ENCODE assay signal across 1 cellular context in genomic region chr18:63339920-63340484, GRCh38.
TF ChIP-seq lines count a peak whose summit lies in the region.

No MANE protein-coding gene starts in this region.

TF ChIP-seq in SK-N-SH treated with all-trans-retinoic acid at 6 μM for 48 hours, 23 proteins besides CTCF, POLR2A, EP300 and RAD21 (continued from another document):
- TF ChIP-seq TCF4 (CRISPR knock-in tag; IDR thresholded peaks at IDR 0.05; ENCODE audit: borderline replicate concordance) = no peak
- TF ChIP-seq ZNF565 (CRISPR knock-in tag; conservative IDR thresholded peaks at IDR 0.05; ENCODE audit: low read depth) = no peak
- no peak for TF ChIP-seq POU6F1 (CRISPR knock-in tag; IDR thresholded peaks at IDR 0.05; ENCODE audit: borderline replicate concordance, low read depth)
